Comparison of ENCODE assay signal across 10 cellular contexts in genomic region chr19:38044267-38045111, GRCh38.
DNase-seq lines count a peak whose midpoint lies in the region; ATAC-seq and TF ChIP-seq lines count a peak whose summit lies in the region.
"Had no signal": no experiment of that assay in that cellular context is flagged by ENCODE, and none has a peak within 500 bp of the region (broad histone marks: within the 10 kb centered on the region; RNA-seq: fewer than 3 reads in every experiment).

No MANE protein-coding gene starts in this region.

- no peak for TF ChIP-seq CTCF in liver (IDR thresholded peaks at IDR 0.05; ENCODE audit: low read depth, low read length, missing input control)
- TF ChIP-seq CTCF in right lobe of liver (IDR thresholded peaks at IDR 0.05): no peak
- TF ChIP-seq CTCF in Panc1 (IDR thresholded peaks at IDR 0.05): no peak
- TF ChIP-seq CTCF in epithelial cell of esophagus (IDR thresholded peaks at IDR 0.05; ENCODE audit: insufficient read depth, low read depth, low read length, missing control alignments): no peak

- CTCF ChIA-PET in Panc1 (lab: Charles Lee): interaction anchor here (1.0 kb wide), 1 partner anchor 142 kb away, joined by 6 read pairs; no protein-coding TSS in a partner anchor

- H3K36me3 ChIP-seq in liver (ENCODE audit: control insufficient read depth in 4 of 4, insufficient read depth in 3 of 4, low read depth in 1 of 4, low read length in 3 of 4) (no peaks in the 10 kb centered on the region), right lobe of liver (no peaks in the 10 kb centered on the region), Panc1 (ENCODE audit: control insufficient read depth, insufficient read depth, low read length) (no peaks in the 10 kb centered on the region)
- H3K36me3 ChIP-seq: spleen had no signal

- TF ChIP-seq RAD21 in liver (IDR thresholded peaks at IDR 0.05): peak; percentile 9 to 18

- H3K9me3 ChIP-seq in liver (ENCODE audit: control insufficient read depth in 4 of 4, low read length in 3 of 4): no peaks in the 10 kb centered on the region
- H3K9me3 ChIP-seq in right lobe of liver: no peaks in the 10 kb centered on the region
- H3K9me3 ChIP-seq in Panc1 (ENCODE audit: control insufficient read depth, insufficient read depth, low read depth, low read length): no peaks in the 10 kb centered on the region

- 96% methylated on average over 16 of the region's 16 CpGs for WGBS in liver
- WGBS in right lobe of liver (ENCODE audit: insufficient coverage, low coverage, low lambda C conversion rate, missing lambda C conversion rate): 83% methylated on average over 7 of the region's 16 CpGs

- ATAC-seq in right lobe of liver (no peak), Panc1 (peak; percentile 18; the same call in 1 of the 2 replicates), HG02938 (IDR thresholded peaks at IDR 0.05; ENCODE audit: unreplicated experiment) (no peak), GM19463 (IDR thresholded peaks at IDR 0.05; ENCODE audit: unreplicated experiment) (no peak)

- no peak for DNase-seq in right lobe of liver
- DNase-seq in Panc1 (ENCODE audit: low read depth, low spot score): no peak
- DNase-seq in epithelial cell of esophagus (ENCODE audit: low read depth): peak; percentile 27
- DNase-seq in ecto neural progenitor cell (ENCODE audit: low spot score): no peak
- no peak for DNase-seq in NCI-H345 (lab: John Stamatoyannopoulos, UW)
- DNase-seq: activated naive CD4-positive, alpha-beta T cell treated with Interleukin-2 at 50 U/mL for 16 hours; spleen had no signal

- POLR2A ChIA-PET in Panc1 (lab: Charles Lee): interaction anchor here (0.6 kb wide), 1 partner anchor 139 kb away, joined by 3 read pairs; no protein-coding TSS in a partner anchor

- H3K4me3 ChIP-seq in liver (ENCODE audit: low read depth in 1 of 3, low read length in 3 of 3) (no peak overlapping the region), right lobe of liver (no peak overlapping the region), Panc1 (ENCODE audit: low read depth in 2 of 2, low read length in 2 of 2) (no peak overlapping the region), epithelial cell of esophagus (ENCODE audit: low read length) (no peak overlapping the region)
- H3K4me3 ChIP-seq: spleen had no signal

- H3K4me1 ChIP-seq in liver (ENCODE audit: control insufficient read depth in 4 of 4, insufficient read depth in 4 of 4, low read length in 3 of 4) (no peaks in the 10 kb centered on the region), right lobe of liver (no peaks in the 10 kb centered on the region), Panc1 (ENCODE audit: control insufficient read depth, insufficient read depth, low read length) (no peaks in the 10 kb centered on the region)

- in situ Hi-C loops in Panc1 (cut with HindIII; ENCODE audit: low pct_unique_long_range_greater_than_20kb, low sequenced_read_pairs): no loop called here

- H3K27ac ChIP-seq in liver (ENCODE audit: low read depth in 1 of 2, low read length in 2 of 2) (no peak overlapping the region), right lobe of liver (no peak overlapping the region), Panc1 (ENCODE audit: low read length) (no peak overlapping the region)

- H3K9ac ChIP-seq in liver (ENCODE audit: low read depth in 1 of 2, low read length in 2 of 2): no peak overlapping the region

- BruUV-seq in Panc1 (replicated peaks; lab: Mats Ljungman, UMichigan): no TSS peak

- no peak for TF ChIP-seq POLR2A in right lobe of liver (IDR thresholded peaks at IDR 0.05)

- intact Hi-C loops in right lobe of liver (cut with DNase I): no loop called here
- intact Hi-C loops in Panc1 (cut with micrococcal nuclease; ENCODE audit: unreplicated experiment): no loop called here

- H3K27me3 ChIP-seq in liver (ENCODE audit: control insufficient read depth in 4 of 4, insufficient read depth in 4 of 4, low read length in 3 of 4): no peaks in the 10 kb centered on the region
- H3K27me3 ChIP-seq in right lobe of liver: no peaks in the 10 kb centered on the region
- no peaks in the 10 kb centered on the region for H3K27me3 ChIP-seq in Panc1 (ENCODE audit: control insufficient read depth, insufficient read depth, low read length)
- H3K27me3 ChIP-seq: spleen had no signal

TF ChIP-seq in liver, 16 proteins besides CTCF, POLR2A, EP300 and RAD21:
- TF ChIP-seq, protein P1, sequence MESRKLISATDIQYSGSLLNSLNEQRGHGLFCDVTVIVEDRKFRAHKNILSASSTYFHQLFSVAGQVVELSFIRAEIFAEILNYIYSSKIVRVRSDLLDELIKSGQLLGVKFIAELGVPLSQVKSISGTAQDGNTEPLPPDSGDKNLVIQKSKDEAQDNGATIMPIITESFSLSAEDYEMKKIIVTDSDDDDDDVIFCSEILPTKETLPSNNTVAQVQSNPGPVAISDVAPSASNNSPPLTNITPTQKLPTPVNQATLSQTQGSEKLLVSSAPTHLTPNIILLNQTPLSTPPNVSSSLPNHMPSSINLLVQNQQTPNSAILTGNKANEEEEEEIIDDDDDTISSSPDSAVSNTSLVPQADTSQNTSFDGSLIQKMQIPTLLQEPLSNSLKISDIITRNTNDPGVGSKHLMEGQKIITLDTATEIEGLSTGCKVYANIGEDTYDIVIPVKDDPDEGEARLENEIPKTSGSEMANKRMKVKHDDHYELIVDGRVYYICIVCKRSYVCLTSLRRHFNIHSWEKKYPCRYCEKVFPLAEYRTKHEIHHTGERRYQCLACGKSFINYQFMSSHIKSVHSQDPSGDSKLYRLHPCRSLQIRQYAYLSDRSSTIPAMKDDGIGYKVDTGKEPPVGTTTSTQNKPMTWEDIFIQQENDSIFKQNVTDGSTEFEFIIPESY (IDR thresholded peaks at IDR 0.05): no peak
- TF ChIP-seq FOXA2 (IDR thresholded peaks at IDR 0.05) (no peak), RXRA (IDR thresholded peaks at IDR 0.05) (no peak), JUND (IDR thresholded peaks at IDR 0.05) (no peak), TAF1 (conservative IDR thresholded peaks at IDR 0.05) (no peak), HNF4A (conservative IDR thresholded peaks at IDR 0.05) (no peak)
